8 cellular contexts compared by ENCODE assay signal in the genomic region with DNA sequence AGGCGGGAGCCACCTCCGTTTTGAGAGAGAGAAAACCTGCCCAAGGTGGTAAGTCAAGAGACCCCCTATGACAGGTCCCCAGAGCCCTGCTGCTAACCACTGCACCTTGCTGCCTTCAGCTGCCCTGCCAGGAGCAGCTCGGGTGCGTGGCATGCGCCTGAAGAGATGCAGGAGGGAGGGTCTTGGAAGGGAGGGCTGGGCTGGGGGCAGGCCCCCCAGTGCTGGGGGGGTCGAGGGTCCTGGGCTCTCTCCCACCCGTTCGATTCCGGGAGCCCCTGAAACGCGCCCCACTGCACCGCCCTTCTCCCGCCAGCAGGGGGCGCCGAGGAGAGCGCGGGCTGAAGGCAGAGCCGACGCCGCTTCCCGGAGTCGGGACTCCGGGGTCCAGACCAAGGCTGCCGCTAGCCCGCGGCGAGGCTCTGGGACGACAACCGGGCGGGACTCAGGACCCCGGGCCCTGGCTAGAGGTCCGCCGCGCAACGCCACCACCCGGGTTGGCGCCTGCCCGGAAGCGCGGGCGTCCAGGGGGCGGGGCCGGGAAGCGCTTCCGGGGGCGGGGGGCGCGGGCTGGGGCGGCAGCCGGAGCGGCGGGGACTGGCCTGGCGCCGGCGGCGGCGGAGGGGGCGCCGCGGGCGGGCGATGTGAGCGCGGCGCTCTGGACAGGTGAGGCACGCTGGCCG. TPM values are rescaled to one million over a fixed set of nuclear protein-coding genes. Genes with fewer than 3 reads are reported as not detected.
A peak's percentile ranks its signal among the peaks of the same experiment; 100 is the strongest.
DNase-seq lines count a peak whose midpoint lies in the region; ATAC-seq and TF ChIP-seq lines count a peak whose summit lies in the region.

A gene with protein sequence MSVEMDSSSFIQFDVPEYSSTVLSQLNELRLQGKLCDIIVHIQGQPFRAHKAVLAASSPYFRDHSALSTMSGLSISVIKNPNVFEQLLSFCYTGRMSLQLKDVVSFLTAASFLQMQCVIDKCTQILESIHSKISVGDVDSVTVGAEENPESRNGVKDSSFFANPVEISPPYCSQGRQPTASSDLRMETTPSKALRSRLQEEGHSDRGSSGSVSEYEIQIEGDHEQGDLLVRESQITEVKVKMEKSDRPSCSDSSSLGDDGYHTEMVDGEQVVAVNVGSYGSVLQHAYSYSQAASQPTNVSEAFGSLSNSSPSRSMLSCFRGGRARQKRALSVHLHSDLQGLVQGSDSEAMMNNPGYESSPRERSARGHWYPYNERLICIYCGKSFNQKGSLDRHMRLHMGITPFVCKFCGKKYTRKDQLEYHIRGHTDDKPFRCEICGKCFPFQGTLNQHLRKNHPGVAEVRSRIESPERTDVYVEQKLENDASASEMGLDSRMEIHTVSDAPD (plus strand): TSS at position 563 of the 680 bp plus-strand sequence. CDS start 18,761 bp downstream, outside the sequence.

- WGBS in ovary, 3 donors, result 1% methylated on average over 33 to 67 of the region's 67 CpGs
- 0% methylated on average over 3 to 4 of the region's 67 CpGs for WGBS in thyroid gland, 2 donors

- no peak for TF ChIP-seq EP300 in ovary (IDR thresholded peaks at IDR 0.05)

- H3K4me3 ChIP-seq in ovary (peak within 1 kb of the TSS; percentile 77), thyroid gland (replicated peaks in 1 of 3) (peak within 1 kb of the TSS; percentile 66 to 82 (median 80))

- peak; percentile 53 for TF ChIP-seq POLR2A in Raji (IDR thresholded peaks at IDR 0.05; ENCODE audit: insufficient read depth, low read depth, low read length)
- no peak for TF ChIP-seq POLR2A in ovary (IDR thresholded peaks at IDR 0.05)
- TF ChIP-seq POLR2A in thyroid gland (IDR thresholded peaks at IDR 0.05), result peak in 1 of 2 donors; percentile 46

- peak; percentile 94 for DNase-seq in D341Med (ENCODE audit: low spot score)
- peak; percentile 44 for DNase-seq in HT1080 (ENCODE audit: low read depth)
- DNase-seq in activated naive CD4-positive, alpha-beta T cell treated with Interleukin-2 at 50 U/mL for 16 hours, result peak; percentile 80
- DNase-seq in glomerular visceral epithelial cell (ENCODE audit: extremely low spot score), result peak; percentile 73
- peak; percentile 59 to 82 (median 70) for DNase-seq in ovary
- peak; percentile 62 for DNase-seq in thyroid gland

- H3K36me3 ChIP-seq in ovary (no peaks in the 10 kb centered on the region), thyroid gland (no peaks in the 10 kb centered on the region)

- H3K27ac ChIP-seq in ovary (peak within 1 kb of the TSS; percentile 77 to 78), thyroid gland (peak within 1 kb of the TSS; percentile 82 to 94 (median 92))

- H3K4me1 ChIP-seq in ovary (ENCODE audit: insufficient read depth), result peaks cover 12% of the 10 kb centered on the region
- H3K4me1 ChIP-seq in thyroid gland, result peaks cover 18 to 34% of the 10 kb centered on the region in 2 donors

- intact Hi-C loops in ovary (cut with DNase I), result no loop called here
- intact Hi-C loops in thyroid gland (cut with DNase I), result no loop called here

- peak; percentile 64 for ATAC-seq in GM19467 (IDR thresholded peaks at IDR 0.05; ENCODE audit: unreplicated experiment)

- no peaks in the 10 kb centered on the region for H3K27me3 ChIP-seq in ovary
- H3K27me3 ChIP-seq in thyroid gland, result no peaks in the 10 kb centered on the region

- H3K9me3 ChIP-seq in ovary (no peaks in the 10 kb centered on the region), thyroid gland (no peaks in the 10 kb centered on the region)

- TF ChIP-seq CTCF in ovary (IDR thresholded peaks at IDR 0.05) (peak; percentile 93 to 100 (median 98)), thyroid gland (IDR thresholded peaks at IDR 0.05) (peak; percentile 90 to 100 (median 98))

RNA-seq across cellular contexts. Expression of the gene that starts here (rescaled TPM):
- total RNA-seq in HT1080 (2014; rRNA removed; shearing (Covaris generic)), result 2.7 TPM in 2 replicates
- 3.7 and 3.9 TPM in 2 replicates for polyA plus RNA-seq in HT1080 (2015; cell fraction: cytosol; rRNA removed)
- polyA plus RNA-seq in HT1080 (2015; cell fraction: nucleus; rRNA removed), result 8.1 and 8.6 TPM in 2 replicates
- total RNA-seq in ovary, result 10 to 100 TPM in 1 of 7 donors, 1 to 10 TPM in 6; 5.5 to 10.0 (median 9.0) TPM
- 1 to 10 TPM; 3.4 to 5.3 TPM for polyA plus RNA-seq in ovary
- total RNA-seq in thyroid gland, result 10 to 100 TPM in 2 of 4 donors, 1 to 10 TPM in 2; 8.6 to 17.1 (median 12.0) TPM

Comparison
In these comparisons a context has a peak if more than half of its experiments do, and no peak if none do; other contexts are left out.
1. Peak in every context shown above with its lines: DNase-seq, ATAC-seq, H3K4me3 ChIP-seq and H3K27ac ChIP-seq.
2. DNase-seq: peak in every context shown above with its lines; median percentile 94 in D341Med; 80 in activated naive CD4-positive, alpha-beta T cell treated with Interleukin-2 at 50 U/mL for 16 hours; 73 in glomerular visceral epithelial cell; 70 in ovary; 62 in thyroid gland; 44 in HT1080.